In genomic region chr10:123800299-123800698, GRCh38 we compare ENCODE assay signal across 1 cellular context.
TF ChIP-seq lines count a peak whose summit lies in the region.

No MANE protein-coding gene starts in this region.

TF ChIP-seq in GM23338, 12 proteins besides CTCF, POLR2A, EP300 and RAD21 (continued from another document):
- TF ChIP-seq ZNF331 (CRISPR knock-in tag; IDR thresholded peaks at IDR 0.05; ENCODE audit: low read depth), result no peak
- TF ChIP-seq, protein P1, sequence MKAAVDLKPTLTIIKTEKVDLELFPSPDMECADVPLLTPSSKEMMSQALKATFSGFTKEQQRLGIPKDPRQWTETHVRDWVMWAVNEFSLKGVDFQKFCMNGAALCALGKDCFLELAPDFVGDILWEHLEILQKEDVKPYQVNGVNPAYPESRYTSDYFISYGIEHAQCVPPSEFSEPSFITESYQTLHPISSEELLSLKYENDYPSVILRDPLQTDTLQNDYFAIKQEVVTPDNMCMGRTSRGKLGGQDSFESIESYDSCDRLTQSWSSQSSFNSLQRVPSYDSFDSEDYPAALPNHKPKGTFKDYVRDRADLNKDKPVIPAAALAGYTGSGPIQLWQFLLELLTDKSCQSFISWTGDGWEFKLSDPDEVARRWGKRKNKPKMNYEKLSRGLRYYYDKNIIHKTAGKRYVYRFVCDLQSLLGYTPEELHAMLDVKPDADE (IDR thresholded peaks at IDR 0.05), result no peak
